ENCODE assay signal across 19 cellular contexts in the genomic region with DNA sequence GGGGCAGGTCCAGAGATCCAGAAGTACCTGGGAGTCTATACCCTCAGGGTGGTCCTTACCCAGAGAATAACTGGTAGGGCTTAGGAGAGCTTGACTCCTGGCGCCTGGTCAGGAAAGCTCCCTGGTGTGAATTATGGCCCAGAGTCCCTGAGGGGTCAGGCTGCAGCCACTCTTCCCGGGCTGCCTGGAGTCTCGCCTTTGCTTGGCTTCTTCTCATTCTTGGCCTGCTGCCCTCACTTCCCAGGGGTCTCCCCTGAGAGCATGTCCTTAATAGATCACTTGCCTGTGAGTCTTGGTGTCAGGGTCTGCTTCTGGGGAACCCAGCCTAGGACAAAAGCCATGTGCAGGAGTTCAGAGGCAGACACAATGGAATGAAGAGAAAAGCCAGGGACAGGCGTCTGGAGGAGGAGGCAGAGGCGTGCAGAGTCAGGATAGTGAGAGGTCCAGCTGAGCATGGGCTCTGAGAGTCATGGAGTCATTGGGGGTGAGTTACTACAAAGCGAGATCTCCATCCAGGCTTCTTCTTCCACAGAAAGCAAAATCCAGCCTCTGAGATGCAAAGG.
A peak's percentile ranks its signal among the peaks of the same experiment; 100 is the strongest.
DNase-seq lines count a peak whose midpoint lies in the region; ATAC-seq, FAIRE-seq and TF ChIP-seq lines count a peak whose summit lies in the region.
"Had no signal": no experiment of that assay in that cellular context is flagged by ENCODE, and none has a peak within 500 bp of the region (broad histone marks: within the 10 kb centered on the region; RNA-seq: fewer than 3 reads in every experiment).

No MANE protein-coding gene starts in this region.

- H3K4me1 ChIP-seq in H1 (replicated peaks in 1 of 4; ENCODE audit: control insufficient read depth in 3 of 4, insufficient read depth in 4 of 4, low read length in 3 of 4), result peaks cover 0 to 5% (median 0%) of the 10 kb centered on the region in 4 experiments; a peak in 3 of 7 replicates
- peaks cover 29% of the 10 kb centered on the region for H3K4me1 ChIP-seq in rectal smooth muscle tissue (ENCODE audit: control insufficient read depth, insufficient read depth, low read length)

- peaks cover 26% of the 10 kb centered on the region for H3K27me3 Mint-ChIP-seq in nephron progenitor cell (ENCODE audit: low read depth, poor library complexity)

- no peak for FAIRE-seq in H1 (lab: Jason Lieb, UNC)
- FAIRE-seq: G401.6, GM12892 had no signal

- no peaks in the 10 kb centered on the region for H4K20me1 ChIP-seq in H1 (replicated peaks in 1 of 2; ENCODE audit: control insufficient read depth in 1 of 2, insufficient read depth in 2 of 2, low read length in 2 of 2)

- no peak overlapping the region for H3K23ac ChIP-seq in H1 (ENCODE audit: insufficient read length)

- H3K18ac ChIP-seq in H1 (ENCODE audit: extremely low read depth, low read length), result no peak overlapping the region

- H2AFZ ChIP-seq in H1 (ENCODE audit: low read length), result no peak overlapping the region
- H2AFZ ChIP-seq: GM23248 had no signal

- no peak overlapping the region; a peak in 1 of 7 replicates for H3K9ac ChIP-seq in H1 (replicated peaks in 1 of 4; ENCODE audit: extremely low read depth in 1 of 4, low read depth in 3 of 4, low read length in 3 of 4)
- H3K9ac ChIP-seq in rectal smooth muscle tissue (ENCODE audit: low read length), result no peak overlapping the region
- H3K9ac ChIP-seq: GM23248 had no signal

- H3K36me3 Mint-ChIP-seq in nephron progenitor cell (ENCODE audit: low read depth), result no peaks in the 10 kb centered on the region
- H3K36me3 Mint-ChIP-seq: CD4-positive, alpha-beta memory T cell had no signal

- no peaks in the 10 kb centered on the region for H3K9me3 ChIP-seq in H1 (ENCODE audit: insufficient read depth in 2 of 2, low read depth in 1 of 2, low read length in 1 of 2)

- ATAC-seq in HG03439 (IDR thresholded peaks at IDR 0.05; ENCODE audit: unreplicated experiment), result no peak
- ATAC-seq: HCT116 had no signal

- no peak overlapping the region for H4K5ac ChIP-seq in H1 (ENCODE audit: insufficient read length, low read depth, low read length)

- no peak overlapping the region for H3K27ac Mint-ChIP-seq in nephron progenitor cell
- H3K27ac Mint-ChIP-seq: CD4-positive, alpha-beta memory T cell; H9; HFFc6 had no signal

- TF ChIP-seq CTCF in H1 (IDR thresholded peaks at IDR 0.05; ENCODE audit: control extremely low read depth in 1 of 3, insufficient read depth in 1 of 3, low read depth in 1 of 3, low read length in 3 of 3) (no peak), nephron progenitor cell (IDR thresholded peaks at IDR 0.05) (no peak)

- H3K4me1 Mint-ChIP-seq in nephron progenitor cell, result peaks cover 58% of the 10 kb centered on the region
- H3K4me1 Mint-ChIP-seq: CD4-positive, alpha-beta memory T cell had no signal

- H2BK12ac ChIP-seq in H1 (ENCODE audit: low read depth, low read length), result no peak overlapping the region

- H3K27me3 ChIP-seq in H1 (replicated peaks in 1 of 4; ENCODE audit: control insufficient read depth in 3 of 4, extremely low read depth in 1 of 4, insufficient read depth in 3 of 4, low read length in 3 of 4), result no peaks in the 10 kb centered on the region; a peak in 4 of 7 replicates
- no peaks in the 10 kb centered on the region for H3K27me3 ChIP-seq in rectal smooth muscle tissue (ENCODE audit: control insufficient read depth, insufficient read depth, low read length)

- H3K4me2 ChIP-seq in H1 (ENCODE audit: insufficient read depth in 1 of 2, low read depth in 2 of 2, low read length in 2 of 2), result no peak overlapping the region

- no peak overlapping the region for H4K8ac ChIP-seq in H1 (ENCODE audit: extremely low read depth, insufficient read depth, low read length)

- H3K79me1 ChIP-seq in H1 (ENCODE audit: low read depth, low read length), result no peaks in the 10 kb centered on the region

- no peak overlapping the region for H2BK120ac ChIP-seq in H1 (replicated peaks; ENCODE audit: low read depth, low read length)

- no peaks in the 10 kb centered on the region for H3K36me3 ChIP-seq in H1 (ENCODE audit: control insufficient read depth in 2 of 4, insufficient read depth in 4 of 4, low read length in 3 of 4)
- no peaks in the 10 kb centered on the region for H3K36me3 ChIP-seq in rectal smooth muscle tissue (ENCODE audit: control insufficient read depth, insufficient read depth, low read length)

- no peaks in the 10 kb centered on the region for H3K79me2 ChIP-seq in H1 (ENCODE audit: control insufficient read depth in 1 of 2, insufficient read depth in 2 of 2, low read length in 2 of 2)

- no peak overlapping the region for H2BK5ac ChIP-seq in H1 (ENCODE audit: low read depth, low read length)

- no peak overlapping the region for H3K56ac ChIP-seq in H1 (replicated peaks; ENCODE audit: insufficient read length, low read depth, low read length)

- DNase-seq in H1 (ENCODE audit: low read depth in 1 of 2, low spot score in 2 of 2), result no peak
- peak; percentile 36 for DNase-seq in nephron progenitor cell
- DNase-seq in head of caudate nucleus, result no peak
- no peak for DNase-seq in stimulated activated CD4-positive, alpha-beta T cell treated with anti-CD3 and anti-CD28 coated beads, Interleukin-4, amount 100 ng/mL, for 24 hours
- DNase-seq in foreskin melanocyte, result no peak
- DNase-seq: C1 segment of cervical spinal cord; Calu3; CD4-positive, alpha-beta memory T cell; COR-L47; DMS53; DMS79 treated with DMSO at 0.1 percent for 48 hours; GM23248; H9; HFFc6 had no signal

- no peak for TF ChIP-seq POLR2A in H1 (IDR thresholded peaks at IDR 0.05; ENCODE audit: control extremely low read depth in 1 of 2, low read depth in 2 of 2, low read length in 2 of 2)

- no peak overlapping the region for H2BK20ac ChIP-seq in H1 (ENCODE audit: low read length)

- WGBS in H1 (ENCODE audit: extremely low coverage in 1 of 2, insufficient coverage in 1 of 2, insufficient read length in 1 of 2, insufficient replicate concordance in 2 of 2, low coverage in 1 of 2, low lambda C conversion rate in 2 of 2, missing lambda C conversion rate in 1 of 2), 2 experiments, result 80% methylated on average over 6 of the region's 6 CpGs; no CpG with 5 or more reads in 1 of the 2 experiments

- H3K27ac ChIP-seq in H1 (ENCODE audit: low read depth, low read length), result no peak overlapping the region
- peak overlapping the region; percentile 42 for H3K27ac ChIP-seq in rectal smooth muscle tissue (ENCODE audit: low read depth, low read length)
- H3K27ac ChIP-seq: GM23248 had no signal

- intact Hi-C loops in head of caudate nucleus (cut with DNase I), result no loop called here

- H3K4me3 ChIP-seq in H1 (ENCODE audit: extremely low read depth in 1 of 4, insufficient read depth in 2 of 4, low read depth in 3 of 4, low read length in 4 of 4) (no peak overlapping the region), rectal smooth muscle tissue (ENCODE audit: low read length) (no peak overlapping the region)
- H3K4me3 ChIP-seq: GM23248 had no signal

- TF ChIP-seq RAD21 in H1 (IDR thresholded peaks at IDR 0.05 in 1 of 2, conservative IDR thresholded peaks at IDR 0.05 in 1 of 2; ENCODE audit: low read depth in 2 of 2, low read length in 2 of 2), result no peak

- no peak overlapping the region for H4K91ac ChIP-seq in H1 (replicated peaks; ENCODE audit: insufficient read length, low read length)

- no peak for TF ChIP-seq EP300 in H1 (IDR thresholded peaks at IDR 0.05; ENCODE audit: borderline replicate concordance in 1 of 2, low read depth in 2 of 2, low read length in 2 of 2)

- POLR2A ChIA-PET in H1 (lab: Charles Lee; ENCODE audit: partially characterized antibody), result no interaction called here

- H2BK15ac ChIP-seq in H1 (ENCODE audit: low read length), result peak overlapping the region; percentile 48; the same call in 1 of the 2 replicates

- no peak overlapping the region for H2AK5ac ChIP-seq in H1 (ENCODE audit: low read depth, low read length)

- no peaks in the 10 kb centered on the region for H3K9me3 Mint-ChIP-seq in nephron progenitor cell
- H3K9me3 Mint-ChIP-seq: H9, HFFc6 had no signal

- H3K4ac ChIP-seq in H1 (replicated peaks; ENCODE audit: insufficient read length, low read depth, low read length), result no peak overlapping the region

- H3K4me3 Mint-ChIP-seq in nephron progenitor cell, result no peak overlapping the region
- H3K4me3 Mint-ChIP-seq: CD4-positive, alpha-beta memory T cell; H9; HFFc6 had no signal

- no peak overlapping the region for H3K14ac ChIP-seq in H1 (ENCODE audit: insufficient read length)

- CTCF ChIA-PET in H1 (lab: Charles Lee; ENCODE audit: partially characterized antibody), result interaction anchor here (0.9 to 4.2 kb wide), 5 partner anchors 8 to 214 kb away, joined by 4 to 27 read pairs (median 15); a partner anchor contains a TSS

- peaks cover 5% of the 10 kb centered on the region; the same call in 1 of the 2 replicates for H3K23me2 ChIP-seq in H1 (ENCODE audit: low read depth, low read length)

TF ChIP-seq in H1, 55 proteins besides CTCF, POLR2A, EP300 and RAD21:
- TF ChIP-seq TBP (IDR thresholded peaks at IDR 0.05; ENCODE audit: low read depth, low read length) (no peak), KDM5A (IDR thresholded peaks at IDR 0.05; ENCODE audit: low read length) (no peak), POLR2AphosphoS5 (IDR thresholded peaks at IDR 0.05; ENCODE audit: low read depth, low read length) (no peak)
